14 cellular contexts compared by ENCODE assay signal in genomic region chr2:33530614-33531344, GRCh38. TPM values are rescaled to one million over a fixed set of nuclear protein-coding genes. Genes with fewer than 3 reads are reported as not detected.
A peak's percentile ranks its signal among the peaks of the same experiment; 100 is the strongest.
DNase-seq lines count a peak whose midpoint lies in the region; ATAC-seq and TF ChIP-seq lines count a peak whose summit lies in the region.
"Had no signal": no experiment of that assay in that cellular context is flagged by ENCODE, and none has a peak within 500 bp of the region (broad histone marks: within the 10 kb centered on the region; RNA-seq: fewer than 3 reads in every experiment).

No MANE protein-coding gene starts in this region.

- H3K4me1 Mint-ChIP-seq in effector memory CD8-positive, alpha-beta T cell (ENCODE audit: low read depth in 2 of 2), result peaks cover 0 to 3% of the 10 kb centered on the region in 2 donors

- H3K9me3 ChIP-seq in osteoblast (ENCODE audit: low read depth, low read length), result no peaks in the 10 kb centered on the region
- H3K9me3 ChIP-seq: prostate gland, stomach had no signal

- no peak overlapping the region for H3K4me3 Mint-ChIP-seq in effector memory CD8-positive, alpha-beta T cell
- H3K4me3 Mint-ChIP-seq: activated naive CD4-positive, alpha-beta T cell treated with anti-CD3 and anti-CD28 coated beads for 36 hours had no signal

- no peak for TF ChIP-seq CTCF in KMS-11 (conservative IDR thresholded peaks at IDR 0.05; ENCODE audit: low read depth, low read length)
- TF ChIP-seq CTCF in osteoblast (IDR thresholded peaks at IDR 0.05; ENCODE audit: extremely low read depth, low read depth, low read length), result no peak

- H3K36me3 Mint-ChIP-seq in effector memory CD8-positive, alpha-beta T cell (ENCODE audit: insufficient read depth), result peaks cover 5% of the 10 kb centered on the region

- H3K27ac Mint-ChIP-seq in effector memory CD8-positive, alpha-beta T cell, result no peak overlapping the region
- H3K27ac Mint-ChIP-seq: activated naive CD4-positive, alpha-beta T cell treated with anti-CD3 and anti-CD28 coated beads for 36 hours had no signal

- no peaks in the 10 kb centered on the region for H3K27me3 Mint-ChIP-seq in effector memory CD8-positive, alpha-beta T cell

- peak; percentile 34 for ATAC-seq in GM18858 (IDR thresholded peaks at IDR 0.05; ENCODE audit: unreplicated experiment)
- peak; percentile 25 for ATAC-seq in GM21786 (IDR thresholded peaks at IDR 0.05; ENCODE audit: unreplicated experiment)
- ATAC-seq in effector memory CD8-positive, alpha-beta T cell (replicated peaks), result no peak

- H3K4me2 ChIP-seq in KMS-11 (peak overlapping the region; percentile 22), osteoblast (ENCODE audit: insufficient read depth, low read length) (no peak overlapping the region)

- H3K79me2 ChIP-seq in KMS-11 (ENCODE audit: insufficient read depth, low read depth) (no peaks in the 10 kb centered on the region), osteoblast (ENCODE audit: insufficient read depth, low read length) (no peaks in the 10 kb centered on the region)

- no peak overlapping the region for H3K27ac ChIP-seq in KMS-11
- H3K27ac ChIP-seq in osteoblast (ENCODE audit: low read depth, low read length), result peak overlapping the region; percentile 80
- H3K27ac ChIP-seq: prostate gland, stomach had no signal

- H3K9ac ChIP-seq in KMS-11, result no peak overlapping the region

- no peak for DNase-seq in osteoblast (ENCODE audit: insufficient read length, low spot score, missing footprints)
- DNase-seq in NCI-H2029 (lab: John Stamatoyannopoulos, UW), result no peak
- no peak for DNase-seq in NCI-H524 treated with DMSO at 0.1 percent for 48 hours (lab: John Stamatoyannopoulos, UW)
- DNase-seq in effector memory CD8-positive, alpha-beta T cell, result no peak
- no peak for DNase-seq in NCI-H446 treated with DMSO at 0.1 percent for 48 hours (lab: John Stamatoyannopoulos, UW)
- DNase-seq: activated naive CD4-positive, alpha-beta T cell treated with anti-CD3 and anti-CD28 coated beads for 36 hours; central memory CD4-positive, alpha-beta T cell; stimulated activated CD4-positive, alpha-beta T cell treated with anti-CD3 and anti-CD28 coated beads, Interleukin-4, amount 100 ng/mL, for 24 hours; stomach; T-helper 9 cell had no signal

- H3K9me3 Mint-ChIP-seq in effector memory CD8-positive, alpha-beta T cell, result no peaks in the 10 kb centered on the region
- H3K9me3 Mint-ChIP-seq: activated naive CD4-positive, alpha-beta T cell treated with anti-CD3 and anti-CD28 coated beads for 36 hours had no signal

- H3K4me3 ChIP-seq in KMS-11 (IDR thresholded peaks at IDR 0.05; ENCODE audit: insufficient read depth, low read depth, low read length), result no peak overlapping the region
- H3K4me3 ChIP-seq in osteoblast (ENCODE audit: insufficient read depth, low read length), result no peak overlapping the region
- H3K4me3 ChIP-seq: prostate gland, stomach had no signal

- no peak overlapping the region for H2AFZ ChIP-seq in KMS-11 (ENCODE audit: low read depth)
- H2AFZ ChIP-seq in osteoblast (ENCODE audit: low read length), result peak overlapping the region; percentile 2

- H3K36me3 ChIP-seq in KMS-11 (ENCODE audit: insufficient read depth) (no peaks in the 10 kb centered on the region), osteoblast (ENCODE audit: insufficient read depth, low read length) (no peaks in the 10 kb centered on the region)
- H3K36me3 ChIP-seq: prostate gland, stomach had no signal

- no peaks in the 10 kb centered on the region for H4K20me1 ChIP-seq in KMS-11 (ENCODE audit: insufficient read depth)
- no peaks in the 10 kb centered on the region for H4K20me1 ChIP-seq in osteoblast (ENCODE audit: insufficient read depth, low read length)

- no peaks in the 10 kb centered on the region for H3K27me3 ChIP-seq in KMS-11 (ENCODE audit: insufficient read depth, low read depth)
- no peaks in the 10 kb centered on the region for H3K27me3 ChIP-seq in osteoblast (ENCODE audit: insufficient read depth, low read length)
- H3K27me3 ChIP-seq: stomach had no signal

- H3K4me1 ChIP-seq in KMS-11 (ENCODE audit: low read depth, poor library complexity, severe bottlenecking) (peaks cover 34% of the 10 kb centered on the region), osteoblast (ENCODE audit: insufficient read depth, low read length) (peaks cover 23% of the 10 kb centered on the region)
- H3K4me1 ChIP-seq: prostate gland had no signal

RNA-seq across cellular contexts. Expression of gene RASGRP3, which starts 54.3 kb away (rescaled TPM):
- total RNA-seq in osteoblast, result 0.72 and 1.5 TPM in 2 replicates
